In genomic region chr22:33853200-33854097, GRCh38 we compare ENCODE assay signal across 8 cellular contexts.
DNase-seq lines count a peak whose midpoint lies in the region; ATAC-seq and TF ChIP-seq lines count a peak whose summit lies in the region.

No MANE protein-coding gene starts in this region.

- H3K9me3 ChIP-seq in Panc1 (ENCODE audit: control insufficient read depth, insufficient read depth, low read depth, low read length) (no peaks in the 10 kb centered on the region), liver (ENCODE audit: control insufficient read depth in 4 of 4, low read length in 3 of 4) (no peaks in the 10 kb centered on the region)

- ATAC-seq in GM18498 (IDR thresholded peaks at IDR 0.05; ENCODE audit: unreplicated experiment) (peak; percentile 90), HG03108 (IDR thresholded peaks at IDR 0.05; ENCODE audit: unreplicated experiment) (peak; percentile 95), Panc1 (peak; percentile 93)

- no TSS peak for BruUV-seq in Panc1 (replicated peaks; lab: Mats Ljungman, UMichigan)

- CTCF ChIA-PET in Panc1 (lab: Charles Lee), result interaction anchor here (0.6 kb wide), 1 partner anchor 1170 kb away, joined by 3 read pairs; no protein-coding TSS in a partner anchor

- H3K4me3 ChIP-seq in Panc1 (ENCODE audit: low read depth in 2 of 2, low read length in 2 of 2) (peak overlapping the region; percentile 36 to 56), liver (ENCODE audit: low read depth in 1 of 3, low read length in 3 of 3) (peak overlapping the region; percentile 60 to 89 (median 84))

- H3K36me3 ChIP-seq in Panc1 (ENCODE audit: control insufficient read depth, insufficient read depth, low read length), result no peaks in the 10 kb centered on the region
- no peaks in the 10 kb centered on the region for H3K36me3 ChIP-seq in liver (ENCODE audit: control insufficient read depth in 4 of 4, insufficient read depth in 3 of 4, low read depth in 1 of 4, low read length in 3 of 4)

- H3K27ac ChIP-seq in Panc1 (ENCODE audit: low read length) (peak overlapping the region; percentile 77), liver (ENCODE audit: low read depth in 1 of 2, low read length in 2 of 2) (peak overlapping the region; percentile 86 to 87), substantia nigra (ENCODE audit: low read depth, low read length, poor library complexity, severe bottlenecking) (peak overlapping the region; percentile 1)

- TF ChIP-seq RAD21 in liver (IDR thresholded peaks at IDR 0.05), result peak; percentile 42 to 54

- POLR2A ChIA-PET in Panc1 (lab: Charles Lee), result no interaction called here

- intact Hi-C loops in Panc1 (cut with micrococcal nuclease; ENCODE audit: unreplicated experiment), result no loop called here

- WGBS in liver, result 15% methylated on average over 9 of the region's 9 CpGs

- DNase-seq in AG08396 (ENCODE audit: low spot score) (peak; percentile 87), Panc1 (ENCODE audit: low read depth, low spot score) (no peak), dermis blood vessel endothelial cell (peak; percentile 9), substantia nigra (lab: John Stamatoyannopoulos, UW) (peak in 42 of 49 donors; percentile 5 to 77 (median 50))
- DNase-seq in stimulated activated CD4-positive, alpha-beta T cell treated with anti-CD3 and anti-CD28 coated beads, Interleukin-1b, Interleukin-23, amount 100 ng/mL, for 48 hours, result no peak

- in situ Hi-C loops in Panc1 (cut with HindIII; ENCODE audit: low pct_unique_long_range_greater_than_20kb, low sequenced_read_pairs), result no loop called here

- peak overlapping the region; percentile 60 to 88 for H3K9ac ChIP-seq in liver (ENCODE audit: low read depth in 1 of 2, low read length in 2 of 2)

- no peak for TF ChIP-seq CTCF in Panc1 (IDR thresholded peaks at IDR 0.05)
- TF ChIP-seq CTCF in liver (IDR thresholded peaks at IDR 0.05; ENCODE audit: low read depth, low read length, missing input control), result no peak

- H3K27me3 ChIP-seq in Panc1 (ENCODE audit: control insufficient read depth, insufficient read depth, low read length) (no peaks in the 10 kb centered on the region), liver (ENCODE audit: control insufficient read depth in 4 of 4, insufficient read depth in 4 of 4, low read length in 3 of 4) (no peaks in the 10 kb centered on the region)

- H3K4me1 ChIP-seq in Panc1 (ENCODE audit: control insufficient read depth, insufficient read depth, low read length) (no peaks in the 10 kb centered on the region; the same call in 1 of the 2 replicates), liver (ENCODE audit: control insufficient read depth in 4 of 4, insufficient read depth in 4 of 4, low read length in 3 of 4) (peaks cover 0 to 16% (median 14%) of the 10 kb centered on the region in 4 donors)

TF ChIP-seq in liver, 16 proteins besides CTCF, POLR2A, EP300 and RAD21:
- peak; percentile 28 for TF ChIP-seq MAX (IDR thresholded peaks at IDR 0.05)
- peak; percentile 83 for TF ChIP-seq YY1 (IDR thresholded peaks at IDR 0.05)
- peak; percentile 33 for TF ChIP-seq SP1 (IDR thresholded peaks at IDR 0.05)
- peak in 1 of 2 donors; percentile 31 for TF ChIP-seq RXRA (IDR thresholded peaks at IDR 0.05)
- peak; percentile 51 for TF ChIP-seq TAF1 (conservative IDR thresholded peaks at IDR 0.05)
- TF ChIP-seq, protein P1, sequence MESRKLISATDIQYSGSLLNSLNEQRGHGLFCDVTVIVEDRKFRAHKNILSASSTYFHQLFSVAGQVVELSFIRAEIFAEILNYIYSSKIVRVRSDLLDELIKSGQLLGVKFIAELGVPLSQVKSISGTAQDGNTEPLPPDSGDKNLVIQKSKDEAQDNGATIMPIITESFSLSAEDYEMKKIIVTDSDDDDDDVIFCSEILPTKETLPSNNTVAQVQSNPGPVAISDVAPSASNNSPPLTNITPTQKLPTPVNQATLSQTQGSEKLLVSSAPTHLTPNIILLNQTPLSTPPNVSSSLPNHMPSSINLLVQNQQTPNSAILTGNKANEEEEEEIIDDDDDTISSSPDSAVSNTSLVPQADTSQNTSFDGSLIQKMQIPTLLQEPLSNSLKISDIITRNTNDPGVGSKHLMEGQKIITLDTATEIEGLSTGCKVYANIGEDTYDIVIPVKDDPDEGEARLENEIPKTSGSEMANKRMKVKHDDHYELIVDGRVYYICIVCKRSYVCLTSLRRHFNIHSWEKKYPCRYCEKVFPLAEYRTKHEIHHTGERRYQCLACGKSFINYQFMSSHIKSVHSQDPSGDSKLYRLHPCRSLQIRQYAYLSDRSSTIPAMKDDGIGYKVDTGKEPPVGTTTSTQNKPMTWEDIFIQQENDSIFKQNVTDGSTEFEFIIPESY (IDR thresholded peaks at IDR 0.05), result no peak
- no peak for TF ChIP-seq REST (IDR thresholded peaks at IDR 0.05)
- TF ChIP-seq HNF4A (conservative IDR thresholded peaks at IDR 0.05), result peak in 1 of 2 donors; percentile 42
TF ChIP-seq in liver: peak in this region for 6.

Comparison
In these comparisons a context has a peak if more than half of its experiments do, and no peak if none do; other contexts are left out.
1. DNase-seq: peak in AG08396 (single experiment), dermis blood vessel endothelial cell (single experiment) and substantia nigra (42 of 49); none in Panc1 (single experiment) and stimulated activated CD4-positive, alpha-beta T cell treated with anti-CD3 and anti-CD28 coated beads, Interleukin-1b, Interleukin-23, amount 100 ng/mL, for 48 hours (single experiment).
2. H3K27ac ChIP-seq: peak in every context shown above with its lines; median percentile 86 in liver; 77 in Panc1; 1 in substantia nigra.
3. Peak in every context shown above with its lines, with median percentiles within 50 percentile points of each other: ATAC-seq.